6 cellular contexts compared by ENCODE assay signal in the genomic region with DNA sequence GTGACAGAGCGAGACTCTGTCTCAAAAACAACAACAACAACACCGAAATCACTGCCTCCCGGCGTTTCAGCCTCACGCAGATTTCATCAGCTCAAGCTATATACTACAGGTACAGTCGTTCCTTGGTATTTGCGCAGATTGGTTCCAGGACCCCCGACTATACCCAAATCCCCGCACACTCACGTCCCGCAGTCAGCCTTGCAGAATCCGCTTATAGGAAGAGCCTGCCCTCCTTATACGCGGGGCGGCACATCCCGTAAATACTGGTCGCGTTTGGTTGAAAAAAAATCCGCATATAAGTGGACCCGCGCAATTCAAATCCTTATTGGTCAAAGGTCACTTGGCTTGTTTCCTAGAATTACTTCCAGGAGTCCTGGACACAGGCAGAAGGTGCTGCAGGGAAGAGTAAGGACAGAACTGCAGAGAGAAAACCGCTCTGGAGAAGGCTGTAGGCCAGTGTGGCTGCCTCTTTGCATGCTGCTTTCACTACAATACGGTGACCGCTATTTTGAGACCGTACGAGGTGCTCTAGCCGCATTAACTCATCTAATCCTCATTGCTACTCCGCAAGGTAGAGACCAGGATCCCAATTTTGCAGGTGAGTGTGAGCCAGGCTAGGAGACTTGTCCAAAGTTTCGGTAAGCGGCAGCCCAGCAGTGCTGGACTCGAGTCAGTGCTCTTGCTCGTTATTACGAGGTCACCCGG. TPM values are rescaled to one million over a fixed set of nuclear protein-coding genes. Genes with fewer than 3 reads are reported as not detected.
DNase-seq lines count a peak whose midpoint lies in the region; ATAC-seq and TF ChIP-seq lines count a peak whose summit lies in the region.

No MANE protein-coding gene starts in this region.

- H3K4me3 Mint-ChIP-seq in activated CD4-positive, alpha-beta T cell treated with anti-CD3 and anti-CD28 coated beads, Interleukin-2, amount 10 ng/mL, durations not matched to agents 24 days and 14 days = peak overlapping the region; percentile 88

- H3K36me3 Mint-ChIP-seq in activated CD4-positive, alpha-beta T cell treated with anti-CD3 and anti-CD28 coated beads, Interleukin-2, amount 10 ng/mL, durations not matched to agents 24 days and 14 days (ENCODE audit: low read depth) = peaks cover 28% of the 10 kb centered on the region

- peak overlapping the region; percentile 66 for H3K27ac Mint-ChIP-seq in activated CD4-positive, alpha-beta T cell treated with anti-CD3 and anti-CD28 coated beads, Interleukin-2, amount 10 ng/mL, durations not matched to agents 24 days and 14 days

- H3K4me3 ChIP-seq in cardiac fibroblast (replicated peaks in 1 of 2; ENCODE audit: low read depth in 2 of 2, low read length in 2 of 2) = peak overlapping the region; percentile 87 to 98
- peak overlapping the region; percentile 68 to 87 for H3K4me3 ChIP-seq in neutrophil (ENCODE audit: low read depth in 1 of 2, low read length in 1 of 2)

- peaks cover 16% of the 10 kb centered on the region for H3K36me3 ChIP-seq in neutrophil

- ATAC-seq in HG03342 (IDR thresholded peaks at IDR 0.05; ENCODE audit: unreplicated experiment) = no peak

- no peaks in the 10 kb centered on the region for H3K27me3 Mint-ChIP-seq in activated CD4-positive, alpha-beta T cell treated with anti-CD3 and anti-CD28 coated beads, Interleukin-2, amount 10 ng/mL, durations not matched to agents 24 days and 14 days

- peak overlapping the region; percentile 58 for H3K27ac ChIP-seq in neutrophil

- no peaks in the 10 kb centered on the region for H3K9me3 ChIP-seq in neutrophil

- H3K4me1 Mint-ChIP-seq in activated CD4-positive, alpha-beta T cell treated with anti-CD3 and anti-CD28 coated beads, Interleukin-2, amount 10 ng/mL, durations not matched to agents 24 days and 14 days = peaks cover 14% of the 10 kb centered on the region

- intact Hi-C loops in activated CD4-positive, alpha-beta T cell treated with anti-CD3 and anti-CD28 coated beads, Interleukin-2, amount 10 ng/mL, durations not matched to agents 24 days and 14 days (cut with micrococcal nuclease) = loop anchor here (5.0 kb wide), 2 partner anchors 83 to 143 kb away; a partner anchor contains a TSS

- TF ChIP-seq CTCF in cardiac fibroblast (IDR thresholded peaks at IDR 0.05; ENCODE audit: low read depth, low read length) (no peak), neutrophil (IDR thresholded peaks at IDR 0.05) (no peak)

- H3K27me3 ChIP-seq in neutrophil = no peaks in the 10 kb centered on the region

- no peaks in the 10 kb centered on the region for H3K9me3 Mint-ChIP-seq in activated CD4-positive, alpha-beta T cell treated with anti-CD3 and anti-CD28 coated beads, Interleukin-2, amount 10 ng/mL, durations not matched to agents 24 days and 14 days

- peaks cover 11 to 13% of the 10 kb centered on the region in 2 experiments for H3K4me1 ChIP-seq in neutrophil (ENCODE audit: control insufficient read depth in 1 of 2, insufficient read depth in 1 of 2, low read depth in 1 of 2, low read length in 1 of 2)

- DNase-seq in activated CD4-positive, alpha-beta T cell treated with anti-CD3 and anti-CD28 coated beads, Interleukin-2, amount 10 ng/mL, durations not matched to agents 24 days and 14 days = no peak
- no peak for DNase-seq in activated CD4-positive, alpha-beta T cell treated with anti-CD3 and anti-CD28 coated beads, Interleukin-2, amount 50 U/mL, for 1 hour
- DNase-seq in cardiac fibroblast (ENCODE audit: low read depth in 2 of 2) (peak in 1 of 2 donors; percentile 5), NOMO-1 treated with dmso at 0.1 percent for 144 hours (lab: John Stamatoyannopoulos, UW; ENCODE audit: unreplicated experiment) (no peak)

RNA-seq across cellular contexts. Expression of a gene that starts 0.7 kb away (rescaled TPM):
- total RNA-seq in activated CD4-positive, alpha-beta T cell treated with anti-CD3 and anti-CD28 coated beads, Interleukin-2, amount 10 ng/mL, durations not matched to agents 24 days and 14 days = 161 and 163 TPM in 2 replicates

RNA-seq across cellular contexts. Expression of a gene that starts 37.9 kb away (rescaled TPM):
- total RNA-seq in activated CD4-positive, alpha-beta T cell treated with anti-CD3 and anti-CD28 coated beads, Interleukin-2, amount 10 ng/mL, durations not matched to agents 24 days and 14 days = 62.0 and 70.6 TPM in 2 replicates

RNA-seq across cellular contexts. Expression of a gene that starts 38.2 kb away (rescaled TPM):
- total RNA-seq in activated CD4-positive, alpha-beta T cell treated with anti-CD3 and anti-CD28 coated beads, Interleukin-2, amount 10 ng/mL, durations not matched to agents 24 days and 14 days = 29.7 and 31.4 TPM in 2 replicates

RNA-seq across cellular contexts. Expression of a gene that starts 45.7 kb away (rescaled TPM):
- 31.2 and 35.7 TPM in 2 replicates for total RNA-seq in activated CD4-positive, alpha-beta T cell treated with anti-CD3 and anti-CD28 coated beads, Interleukin-2, amount 10 ng/mL, durations not matched to agents 24 days and 14 days

RNA-seq across cellular contexts. Expression of a gene that starts 45.9 kb away (rescaled TPM):
- 98.3 and 99.4 TPM in 2 replicates for total RNA-seq in activated CD4-positive, alpha-beta T cell treated with anti-CD3 and anti-CD28 coated beads, Interleukin-2, amount 10 ng/mL, durations not matched to agents 24 days and 14 days
